Comparison of ENCODE assay signal across 1 cellular context in genomic region chr15:70493787-70494514, GRCh38.
A peak's percentile ranks its signal among the peaks of the same experiment; 100 is the strongest.
TF ChIP-seq lines count a peak whose summit lies in the region.

No MANE protein-coding gene starts in this region.

TF ChIP-seq in HEK293, 187 proteins besides CTCF, POLR2A, EP300 and RAD21 (continued from another document and continues in another):
- TF ChIP-seq PBX3 (CRISPR knock-in tag; IDR thresholded peaks at IDR 0.05), result 0 out of 2 replicates have a peak, but pooled peaks have one; percentile 34
- TF ChIP-seq ZNF548 (tag by site-specific recombination; IDR thresholded peaks at IDR 0.05), result no peak
- no peak for TF ChIP-seq ZNF350 (tag by site-specific recombination; IDR thresholded peaks at IDR 0.05)
- TF ChIP-seq ZNF26 (tag by site-specific recombination; IDR thresholded peaks at IDR 0.05), result no peak
- TF ChIP-seq ZNF571 (tag by site-specific recombination; IDR thresholded peaks at IDR 0.05), result no peak
- TF ChIP-seq PRDM4 (tag by site-specific recombination; IDR thresholded peaks at IDR 0.05), result peak; percentile 81
- no peak for TF ChIP-seq ZNF211 (tag by site-specific recombination; IDR thresholded peaks at IDR 0.05; ENCODE audit: low read depth)
- TF ChIP-seq ZNF214 (tag by site-specific recombination; IDR thresholded peaks at IDR 0.05; ENCODE audit: borderline replicate concordance), result no peak
- TF ChIP-seq MEIS1 (CRISPR knock-in tag; IDR thresholded peaks at IDR 0.05; ENCODE audit: borderline replicate concordance), result peak; percentile 98
- no peak for TF ChIP-seq ZNF473 (tag by site-specific recombination; IDR thresholded peaks at IDR 0.05)
- TF ChIP-seq KLF7 (tag by site-specific recombination; IDR thresholded peaks at IDR 0.05; ENCODE audit: borderline replicate concordance), result no peak
- TF ChIP-seq ZNF768 (tag by site-specific recombination; IDR thresholded peaks at IDR 0.05), result no peak
- TF ChIP-seq KLF9 (tag by site-specific recombination; IDR thresholded peaks at IDR 0.05; ENCODE audit: low read depth), result peak; percentile 50; the same call in 1 of the 2 replicates
- TF ChIP-seq ZNF449 (tag by site-specific recombination; IDR thresholded peaks at IDR 0.05), result peak; percentile 43; the same call in 1 of the 2 replicates
- TF ChIP-seq ZNF311 (tag by site-specific recombination; IDR thresholded peaks at IDR 0.05; ENCODE audit: borderline replicate concordance), result no peak
- no peak for TF ChIP-seq ZNF704 (tag by site-specific recombination; IDR thresholded peaks at IDR 0.05)
- TF ChIP-seq MZF1 (tag by site-specific recombination; IDR thresholded peaks at IDR 0.05; ENCODE audit: borderline replicate concordance), result no peak
- TF ChIP-seq PRDM2 (tag by site-specific recombination; IDR thresholded peaks at IDR 0.05; ENCODE audit: borderline replicate concordance), result no peak
- TF ChIP-seq BCL11B (tag by site-specific recombination; IDR thresholded peaks at IDR 0.05; ENCODE audit: low read depth), result no peak; the same call in none of the 2 replicates
- peak; percentile 49; the same call in 1 of the 2 replicates for TF ChIP-seq YY2 (tag by site-specific recombination; IDR thresholded peaks at IDR 0.05)
- TF ChIP-seq RBAK (tag by site-specific recombination; IDR thresholded peaks at IDR 0.05), result peak; percentile 38; the same call in 1 of the 2 replicates
- TF ChIP-seq ZBTB20 (tag by site-specific recombination; IDR thresholded peaks at IDR 0.05), result peak; percentile 0
- TF ChIP-seq ZNF433 (tag by site-specific recombination; IDR thresholded peaks at IDR 0.05; ENCODE audit: low read depth), result no peak
- peak; percentile 25 for TF ChIP-seq ZBTB26 (tag by site-specific recombination; optimal IDR thresholded peaks at IDR 0.05)
- no peak for TF ChIP-seq TRIM28 (IDR thresholded peaks at IDR 0.05; ENCODE audit: borderline replicate concordance, low read length)
- peak; percentile 33; the same call in 1 of the 2 replicates for TF ChIP-seq ZBTB10 (tag by site-specific recombination; IDR thresholded peaks at IDR 0.05)
- peak; percentile 100 for TF ChIP-seq ZSCAN23 (tag by site-specific recombination; IDR thresholded peaks at IDR 0.05)
- TF ChIP-seq ZBTB44 (tag by site-specific recombination; IDR thresholded peaks at IDR 0.05), result peak; percentile 85; the same call in 1 of the 2 replicates
- peak; percentile 96 for TF ChIP-seq ZBTB7A (tag by site-specific recombination; IDR thresholded peaks at IDR 0.05; ENCODE audit: low read depth)
- peak; percentile 48; the same call in 1 of the 2 replicates for TF ChIP-seq SP3 (tag by site-specific recombination; IDR thresholded peaks at IDR 0.05)
- 0 out of 2 replicates have a peak, but pooled peaks have one; percentile 11 for TF ChIP-seq ZNF596 (tag by site-specific recombination; IDR thresholded peaks at IDR 0.05)
- TF ChIP-seq SALL2 (tag by site-specific recombination; IDR thresholded peaks at IDR 0.05; ENCODE audit: borderline replicate concordance), result no peak
- peak; percentile 96 for TF ChIP-seq PRDM6 (tag by site-specific recombination; IDR thresholded peaks at IDR 0.05)
- no peak for TF ChIP-seq ZNF140 (tag by site-specific recombination; IDR thresholded peaks at IDR 0.05)
- TF ChIP-seq ZNF248 (tag by site-specific recombination; IDR thresholded peaks at IDR 0.05), result 0 out of 2 replicates have a peak, but pooled peaks have one; percentile 50
- TF ChIP-seq ZNF10 (tag by site-specific recombination; IDR thresholded peaks at IDR 0.05), result peak; percentile 56; the same call in 1 of the 2 replicates
